ENCODE assay signal across 11 cellular contexts in genomic region chr14:22497671-22498093, GRCh38.
DNase-seq lines count a peak whose midpoint lies in the region; ATAC-seq and TF ChIP-seq lines count a peak whose summit lies in the region.
"Had no signal": no experiment of that assay in that cellular context is flagged by ENCODE, and none has a peak within 500 bp of the region (broad histone marks: within the 10 kb centered on the region; RNA-seq: fewer than 3 reads in every experiment).

No MANE protein-coding gene starts in this region.

- H3K79me2 ChIP-seq in Karpas-422 (ENCODE audit: low read length): no peaks in the 10 kb centered on the region

- H3K9me3 Mint-ChIP-seq in T-helper 2 cell treated with Interferon-gamma antibody and Interleukin-4, amounts not matched to agents 5 μg/mL and 100 μg/mL, for 36 hours: no peaks in the 10 kb centered on the region
- H3K9me3 Mint-ChIP-seq in IgD-negative memory B cell (no peaks in the 10 kb centered on the region), natural killer cell (no peaks in the 10 kb centered on the region)
- no peaks in the 10 kb centered on the region for H3K9me3 Mint-ChIP-seq in activated T-helper 2 cell treated with anti-CD3 and anti-CD28 coated beads, Interferon-gamma antibody, Interleukin-2, Interleukin-4, amounts not matched to agents 10 μg/mL and 5 μg/mL and 100 μg/mL, durations not matched to agents 14 hours and 24 hours and 36 hours

- no peaks in the 10 kb centered on the region for H4K20me1 ChIP-seq in Karpas-422 (ENCODE audit: insufficient read depth, low read depth, low read length)

- H3K27ac ChIP-seq in Karpas-422 (ENCODE audit: low read length): no peak overlapping the region
- H3K27ac ChIP-seq: upper lobe of right lung had no signal

- TF ChIP-seq CTCF in natural killer cell (IDR thresholded peaks at IDR 0.05): no peak

- peak overlapping the region; percentile 90 for H3K4me3 Mint-ChIP-seq in T-helper 2 cell treated with Interferon-gamma antibody and Interleukin-4, amounts not matched to agents 5 μg/mL and 100 μg/mL, for 36 hours
- peak overlapping the region in 2 of 4 donors; percentile 10 to 78 for H3K4me3 Mint-ChIP-seq in IgD-negative memory B cell
- H3K4me3 Mint-ChIP-seq in activated T-helper 2 cell treated with anti-CD3 and anti-CD28 coated beads, Interferon-gamma antibody, Interleukin-2, Interleukin-4, amounts not matched to agents 10 μg/mL and 5 μg/mL and 100 μg/mL, durations not matched to agents 14 hours and 24 hours and 36 hours (ENCODE audit: low read depth): peak overlapping the region; percentile 88
- no peak overlapping the region for H3K4me3 Mint-ChIP-seq in natural killer cell

- in situ Hi-C loops in HAP-1 (cut with MboI; ENCODE audit: low sequenced_read_pairs): no loop called here

- no peaks in the 10 kb centered on the region for H3K9me2 ChIP-seq in Karpas-422 (replicated peaks; ENCODE audit: insufficient read depth, low read length)

- H3K36me3 ChIP-seq in Karpas-422 (ENCODE audit: insufficient read depth, low read length) (no peaks in the 10 kb centered on the region), HAP-1 (replicated peaks) (no peaks in the 10 kb centered on the region)
- H3K36me3 ChIP-seq: upper lobe of right lung had no signal

- H3K4me1 Mint-ChIP-seq in T-helper 2 cell treated with Interferon-gamma antibody and Interleukin-4, amounts not matched to agents 5 μg/mL and 100 μg/mL, for 36 hours (ENCODE audit: low read depth): peaks cover 51% of the 10 kb centered on the region
- H3K4me1 Mint-ChIP-seq in IgD-negative memory B cell (peaks cover 26 to 44% (median 42%) of the 10 kb centered on the region in 3 donors), natural killer cell (peaks cover 51 to 52% of the 10 kb centered on the region in 2 donors)
- peaks cover 46% of the 10 kb centered on the region for H3K4me1 Mint-ChIP-seq in activated T-helper 2 cell treated with anti-CD3 and anti-CD28 coated beads, Interferon-gamma antibody, Interleukin-2, Interleukin-4, amounts not matched to agents 10 μg/mL and 5 μg/mL and 100 μg/mL, durations not matched to agents 14 hours and 24 hours and 36 hours (ENCODE audit: low read depth)

- H3K4me3 ChIP-seq in Karpas-422 (ENCODE audit: low read length): no peak overlapping the region
- H3K4me3 ChIP-seq in HAP-1: no peak overlapping the region
- H3K4me3 ChIP-seq: upper lobe of right lung had no signal

- DNase-seq in T-helper 2 cell treated with Interferon-gamma antibody and Interleukin-4, amounts not matched to agents 5 μg/mL and 100 μg/mL, for 36 hours (ENCODE audit: low spot score): no peak
- DNase-seq in T-helper 2 cell (no peak), natural killer cell (no peak), NCI-H1436 (lab: John Stamatoyannopoulos, UW) (no peak), Karpas-422 (no peak), HAP-1 (ENCODE audit: low spot score in 2 of 2) (no peak)
- DNase-seq in activated T-helper 2 cell treated with anti-CD3 and anti-CD28 coated beads, Interferon-gamma antibody, Interleukin-2, Interleukin-4, amounts not matched to agents 10 μg/mL and 5 μg/mL and 100 μg/mL, durations not matched to agents 14 hours and 24 hours and 36 hours (ENCODE audit: low spot score): no peak
- DNase-seq: activated effector memory CD4-positive, alpha-beta T cell treated with anti-CD3 and anti-CD28 coated beads, Interleukin-2, amount 50 U/mL, for 16 hours; SHP77; upper lobe of right lung had no signal

- no peaks in the 10 kb centered on the region for H3K27me3 Mint-ChIP-seq in T-helper 2 cell treated with Interferon-gamma antibody and Interleukin-4, amounts not matched to agents 5 μg/mL and 100 μg/mL, for 36 hours (ENCODE audit: low read depth)
- peaks cover 7% of the 10 kb centered on the region for H3K27me3 Mint-ChIP-seq in IgD-negative memory B cell
- H3K27me3 Mint-ChIP-seq in activated T-helper 2 cell treated with anti-CD3 and anti-CD28 coated beads, Interferon-gamma antibody, Interleukin-2, Interleukin-4, amounts not matched to agents 10 μg/mL and 5 μg/mL and 100 μg/mL, durations not matched to agents 14 hours and 24 hours and 36 hours (ENCODE audit: low read depth): no peaks in the 10 kb centered on the region
- no peaks in the 10 kb centered on the region for H3K27me3 Mint-ChIP-seq in natural killer cell (ENCODE audit: low read depth in 2 of 2)

- H3K9ac ChIP-seq in Karpas-422 (ENCODE audit: low read length): no peak overlapping the region

- no peaks in the 10 kb centered on the region for H3K9me3 ChIP-seq in Karpas-422 (ENCODE audit: low read length)
- H3K9me3 ChIP-seq in HAP-1: no peaks in the 10 kb centered on the region
- H3K9me3 ChIP-seq: upper lobe of right lung had no signal

- intact Hi-C loops in activated T-helper 2 cell treated with anti-CD3 and anti-CD28 coated beads, Interferon-gamma antibody, Interleukin-2, Interleukin-4, amounts not matched to agents 10 μg/mL and 5 μg/mL and 100 μg/mL, durations not matched to agents 14 hours and 24 hours and 36 hours (cut with micrococcal nuclease): no loop called here
- intact Hi-C loops in natural killer cell (cut with micrococcal nuclease): no loop called here

- no peak overlapping the region for H2AFZ ChIP-seq in Karpas-422 (ENCODE audit: low read length)

- H3K27me3 ChIP-seq in Karpas-422 (ENCODE audit: low read length) (no peaks in the 10 kb centered on the region), HAP-1 (ENCODE audit: low read depth) (no peaks in the 10 kb centered on the region)
- H3K27me3 ChIP-seq: upper lobe of right lung had no signal

- H3K36me3 Mint-ChIP-seq in T-helper 2 cell treated with Interferon-gamma antibody and Interleukin-4, amounts not matched to agents 5 μg/mL and 100 μg/mL, for 36 hours (ENCODE audit: low read depth): peaks cover 96% of the 10 kb centered on the region
- H3K36me3 Mint-ChIP-seq in IgD-negative memory B cell (peaks cover 2% of the 10 kb centered on the region), natural killer cell (no peaks in the 10 kb centered on the region)
- peaks cover 100% of the 10 kb centered on the region for H3K36me3 Mint-ChIP-seq in activated T-helper 2 cell treated with anti-CD3 and anti-CD28 coated beads, Interferon-gamma antibody, Interleukin-2, Interleukin-4, amounts not matched to agents 10 μg/mL and 5 μg/mL and 100 μg/mL, durations not matched to agents 14 hours and 24 hours and 36 hours (ENCODE audit: low read depth)

- H3K27ac Mint-ChIP-seq in T-helper 2 cell treated with Interferon-gamma antibody and Interleukin-4, amounts not matched to agents 5 μg/mL and 100 μg/mL, for 36 hours: peak overlapping the region; percentile 86
- H3K27ac Mint-ChIP-seq in IgD-negative memory B cell (peak overlapping the region in 2 of 3 donors; percentile 19 to 33), natural killer cell (peak overlapping the region; percentile 81 to 89)
- peak overlapping the region; percentile 98 for H3K27ac Mint-ChIP-seq in activated T-helper 2 cell treated with anti-CD3 and anti-CD28 coated beads, Interferon-gamma antibody, Interleukin-2, Interleukin-4, amounts not matched to agents 10 μg/mL and 5 μg/mL and 100 μg/mL, durations not matched to agents 14 hours and 24 hours and 36 hours

- peaks cover 7% of the 10 kb centered on the region for H3K4me1 ChIP-seq in Karpas-422 (ENCODE audit: low read length)
- no peaks in the 10 kb centered on the region for H3K4me1 ChIP-seq in HAP-1
- H3K4me1 ChIP-seq: upper lobe of right lung had no signal

- H3K4me2 ChIP-seq in Karpas-422 (ENCODE audit: low read depth, low read length, poor library complexity, severe bottlenecking): no peak overlapping the region

- ATAC-seq in natural killer cell: no peak
- ATAC-seq: upper lobe of right lung had no signal

Comparison
In these comparisons a context has a peak if more than half of its experiments do, and no peak if none do; other contexts are left out.
1. H3K27ac Mint-ChIP-seq: peak in every context shown above with its lines; median percentile 98 in activated T-helper 2 cell treated with anti-CD3 and anti-CD28 coated beads, Interferon-gamma antibody, Interleukin-2, Interleukin-4, amounts not matched to agents 10 μg/mL and 5 μg/mL and 100 μg/mL, durations not matched to agents 14 hours and 24 hours and 36 hours; 86 in T-helper 2 cell treated with Interferon-gamma antibody and Interleukin-4, amounts not matched to agents 5 μg/mL and 100 μg/mL, for 36 hours; 85 in natural killer cell; 26 in IgD-negative memory B cell.